Comparison of ENCODE assay signal across 23 cellular contexts in genomic region chr17:27622160-27622559, GRCh38. TPM values are rescaled to one million over a fixed set of nuclear protein-coding genes. Genes with fewer than 3 reads are reported as not detected.
DNase-seq lines count a peak whose midpoint lies in the region; ATAC-seq, FAIRE-seq and TF ChIP-seq lines count a peak whose summit lies in the region.
"Had no signal": no experiment of that assay in that cellular context is flagged by ENCODE, and none has a peak within 500 bp of the region (broad histone marks: within the 10 kb centered on the region; RNA-seq: fewer than 3 reads in every experiment).

No MANE protein-coding gene starts in this region.

- no peak overlapping the region for H3K4me3 Mint-ChIP-seq in T-helper 2 cell treated with Interferon-gamma antibody and Interleukin-4, amounts not matched to agents 5 μg/mL and 100 μg/mL, for 36 hours
- H3K4me3 Mint-ChIP-seq: CD8-positive, alpha-beta T cell; H9 had no signal

- H3K9me3 ChIP-seq in left ventricle myocardium inferior (replicated peaks) (no peaks in the 10 kb centered on the region), kidney (ENCODE audit: control insufficient read depth in 1 of 2, low read length in 2 of 2) (no peaks in the 10 kb centered on the region), testis (no peaks in the 10 kb centered on the region)

- FAIRE-seq in kidney (lab: Jason Lieb, UNC), result no peak
- FAIRE-seq: GM12891 had no signal

- H3K27me3 ChIP-seq in left ventricle myocardium inferior (ENCODE audit: low read depth) (no peaks in the 10 kb centered on the region), testis (no peaks in the 10 kb centered on the region)

- no peak for ATAC-seq in Right ventricle myocardium superior (ENCODE audit: poor library complexity)
- ATAC-seq: CD8-positive, alpha-beta T cell; Panc1 had no signal

- H3K4me3 ChIP-seq in left ventricle myocardium inferior, result no peak overlapping the region
- H3K4me3 ChIP-seq in kidney (ENCODE audit: low read length in 2 of 2), result no peak overlapping the region
- H3K4me3 ChIP-seq in testis, result no peak overlapping the region
- H3K4me3 ChIP-seq: GM23248 had no signal

- H3K9ac ChIP-seq in kidney (ENCODE audit: low read length in 2 of 2), result no peak overlapping the region
- H3K9ac ChIP-seq: GM23248 had no signal

- TF ChIP-seq POLR2A in testis (IDR thresholded peaks at IDR 0.05), result no peak

- TF ChIP-seq CTCF in left ventricle myocardium inferior (IDR thresholded peaks at IDR 0.05; ENCODE audit: borderline replicate concordance) (no peak), kidney (IDR thresholded peaks at IDR 0.05; ENCODE audit: borderline replicate concordance, extremely low read depth, insufficient read depth) (no peak), testis (IDR thresholded peaks at IDR 0.05) (no peak)

- peak overlapping the region; percentile 39 for H3K27ac Mint-ChIP-seq in T-helper 2 cell treated with Interferon-gamma antibody and Interleukin-4, amounts not matched to agents 5 μg/mL and 100 μg/mL, for 36 hours
- H3K27ac Mint-ChIP-seq: CD8-positive, alpha-beta T cell had no signal

- no peaks in the 10 kb centered on the region for H3K27me3 Mint-ChIP-seq in T-helper 2 cell treated with Interferon-gamma antibody and Interleukin-4, amounts not matched to agents 5 μg/mL and 100 μg/mL, for 36 hours (ENCODE audit: low read depth)

- peaks cover 8% of the 10 kb centered on the region for H3K4me1 ChIP-seq in left ventricle myocardium inferior
- no peaks in the 10 kb centered on the region for H3K4me1 ChIP-seq in kidney (ENCODE audit: control insufficient read depth in 1 of 2, insufficient read depth in 1 of 2, low read depth in 1 of 2, low read length in 2 of 2)
- no peaks in the 10 kb centered on the region for H3K4me1 ChIP-seq in testis

- H3K9me3 Mint-ChIP-seq in T-helper 2 cell treated with Interferon-gamma antibody and Interleukin-4, amounts not matched to agents 5 μg/mL and 100 μg/mL, for 36 hours, result no peaks in the 10 kb centered on the region
- H3K9me3 Mint-ChIP-seq: CD8-positive, alpha-beta T cell; H9 had no signal

- 88 to 90% methylated on average over 5 of the region's 5 CpGs for WGBS in testis, 2 donors

- H3K4me1 Mint-ChIP-seq in T-helper 2 cell treated with Interferon-gamma antibody and Interleukin-4, amounts not matched to agents 5 μg/mL and 100 μg/mL, for 36 hours (ENCODE audit: low read depth), result peaks cover 12% of the 10 kb centered on the region
- H3K4me1 Mint-ChIP-seq: H9 had no signal

- intact Hi-C loops in left ventricle myocardium inferior (cut with micrococcal nuclease), result no loop called here
- intact Hi-C loops in Right ventricle myocardium superior (cut with DNase I), result no loop called here
- intact Hi-C loops in kidney (cut with DNase I), result no loop called here
- intact Hi-C loops in testis (cut with DNase I; ENCODE audit: low total_unique reads), result no loop called here

- H3K27ac ChIP-seq in left ventricle myocardium inferior (replicated peaks) (peak overlapping the region; percentile 7), kidney (ENCODE audit: low read depth in 2 of 2, low read length in 2 of 2) (no peak overlapping the region), substantia nigra (ENCODE audit: low read depth, low read length, poor library complexity, severe bottlenecking) (peak overlapping the region; percentile 79), testis (no peak overlapping the region)
- H3K27ac ChIP-seq: 22Rv1, GM23248 had no signal

- peaks cover 30% of the 10 kb centered on the region for H3K36me3 Mint-ChIP-seq in T-helper 2 cell treated with Interferon-gamma antibody and Interleukin-4, amounts not matched to agents 5 μg/mL and 100 μg/mL, for 36 hours (ENCODE audit: low read depth)

- no peak for DNase-seq in T-helper 2 cell treated with Interferon-gamma antibody and Interleukin-4, amounts not matched to agents 5 μg/mL and 100 μg/mL, for 36 hours (ENCODE audit: low spot score)
- DNase-seq in T-helper 2 cell (no peak), left ventricle myocardium inferior (no peak), Right ventricle myocardium superior (no peak), kidney (peak; percentile 24), substantia nigra (lab: John Stamatoyannopoulos, UW) (no peak), NOMO-1 treated with DMSO at 0.1 percent for 48 hours (lab: John Stamatoyannopoulos, UW; ENCODE audit: unreplicated experiment) (no peak), testis (no peak)
- DNase-seq: ACHN; CD8-positive, alpha-beta T cell; DND-41; GM23248; H9; KBM-7; NCI-H1092; NCI-H1436 treated with DMSO at 0.1 percent for 48 hours; NCI-H2029; NCI-H2227 treated with DMSO at 0.1 percent for 48 hours; NCI-H510A treated with DMSO at 0.1 percent for 48 hours; NCI-H748 treated with DMSO at 0.1 percent for 48 hours had no signal

- peaks cover 69% of the 10 kb centered on the region for H3K36me3 ChIP-seq in left ventricle myocardium inferior
- peaks cover 26 to 58% of the 10 kb centered on the region in 2 donors for H3K36me3 ChIP-seq in kidney (ENCODE audit: control insufficient read depth in 1 of 2, insufficient read depth in 2 of 2, low read length in 2 of 2)
- no peaks in the 10 kb centered on the region for H3K36me3 ChIP-seq in testis (ENCODE audit: low read depth, missing control alignments)

RNA-seq across cellular contexts. Expression of gene LGALS9, which starts 8.8 kb away (rescaled TPM):
- 15.2 TPM for total RNA-seq in left ventricle myocardium inferior
- 17.0 TPM for total RNA-seq in Right ventricle myocardium superior
- total RNA-seq in kidney, result 50.8 TPM
- polyA plus RNA-seq in kidney (ENCODE audit: insufficient read depth, low read depth, low replicate concordance), result 16.4 TPM
- 1 to 10 TPM; 7.2 to 7.4 TPM for total RNA-seq in testis
- polyA plus RNA-seq in testis (ENCODE audit: insufficient read depth, low read depth, low replicate concordance), result 27.5 TPM

Comparison
In these comparisons a context has a peak if more than half of its experiments do, and no peak if none do; other contexts are left out.
1. H3K27ac ChIP-seq: peak in left ventricle myocardium inferior (single experiment) and substantia nigra (single experiment); none in kidney (0 of 2) and testis (0 of 2).